Comparison of ENCODE assay signal across 8 cellular contexts in the genomic region with DNA sequence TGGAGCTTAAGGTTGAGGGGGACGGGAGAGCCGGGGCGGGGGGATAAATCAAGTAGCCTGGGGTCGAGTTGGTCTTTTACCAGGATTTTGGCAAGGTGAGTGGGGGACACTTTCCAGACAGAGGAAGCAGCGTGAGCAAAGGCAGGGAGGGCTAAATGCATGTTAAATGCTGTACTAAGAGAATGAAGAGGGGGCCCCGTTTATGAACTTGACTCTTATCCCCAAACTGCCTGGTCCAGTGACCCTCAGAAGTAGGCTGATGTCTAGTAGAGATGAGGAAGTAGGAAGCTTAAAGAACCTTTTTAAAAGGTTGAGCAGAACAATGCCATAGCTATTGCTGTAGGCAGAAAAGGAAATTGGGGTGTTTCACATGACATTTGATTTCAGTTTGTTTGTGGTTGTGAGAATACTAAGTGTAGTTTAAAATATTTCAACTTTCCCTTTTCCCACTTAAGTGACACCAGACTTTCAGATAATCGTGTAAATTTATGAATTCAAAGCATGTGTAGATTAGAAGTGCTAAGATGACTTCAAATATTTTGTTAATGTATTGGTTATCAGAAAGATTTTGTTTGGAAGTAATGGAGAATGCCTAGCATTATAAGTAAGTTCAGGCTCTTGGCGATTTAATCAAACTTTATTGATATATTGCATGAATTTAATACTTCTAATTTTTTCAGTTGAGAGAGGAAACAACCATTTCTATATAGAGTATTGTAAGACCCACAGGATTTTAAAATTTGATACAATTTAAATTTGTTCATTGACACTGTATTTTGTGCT. TPM values are rescaled to one million over a fixed set of nuclear protein-coding genes. Genes with fewer than 3 reads are reported as not detected.
DNase-seq lines count a peak whose midpoint lies in the region; ATAC-seq and TF ChIP-seq lines count a peak whose summit lies in the region.

No MANE protein-coding gene starts in this region.

- WGBS in stomach, 5 donors: 4 to 20% (median 6%) methylated on average over 8 of the region's 8 CpGs

- CTCF ChIA-PET in GM10248 (lab: Yijun Ruan, JAX): interaction anchor here (1.0 to 2.6 kb wide), 6 partner anchors 9 to 176 kb away, joined by 3 to 13 read pairs (median 4); no protein-coding TSS in a partner anchor

- no peaks in the 10 kb centered on the region for H3K9me3 ChIP-seq in ascending aorta
- H3K9me3 ChIP-seq in stomach: no peaks in the 10 kb centered on the region

- H3K4me1 ChIP-seq in ascending aorta (peaks cover 0 to 6% of the 10 kb centered on the region in 2 donors), stomach (peaks cover 6 to 53% (median 27%) of the 10 kb centered on the region in 4 donors)

- TF ChIP-seq CTCF in GM10248 (IDR thresholded peaks at IDR 0.05; ENCODE audit: control extremely low read depth, extremely low read depth, low read depth, missing control alignments) (no peak), ascending aorta (IDR thresholded peaks at IDR 0.05) (no peak), stomach (IDR thresholded peaks at IDR 0.05) (no peak)

- TF ChIP-seq POLR2A in stomach (IDR thresholded peaks at IDR 0.05): no peak

- ATAC-seq in GM21576 (IDR thresholded peaks at IDR 0.05; ENCODE audit: unreplicated experiment) (peak; percentile 37), left colon (peak; percentile 5), GM21360 (IDR thresholded peaks at IDR 0.05; ENCODE audit: unreplicated experiment) (no peak), GM18511 (IDR thresholded peaks at IDR 0.05; ENCODE audit: unreplicated experiment) (no peak)

- H3K27me3 ChIP-seq in ascending aorta (no peaks in the 10 kb centered on the region), stomach (no peaks in the 10 kb centered on the region)

- H3K27ac ChIP-seq in ascending aorta (peak overlapping the region; percentile 91 to 95), stomach (peak overlapping the region; percentile 89 to 100 (median 99))

- POLR2A ChIA-PET in GM10248 (lab: Yijun Ruan, JAX): interaction anchor here (0.9 to 1.8 kb wide), 2 partner anchors 44 to 51 kb away, joined by 3 to 9 read pairs; no protein-coding TSS in a partner anchor

- DNase-seq in GM10248 (ENCODE audit: extremely low spot score) (peak; percentile 28), NCI-H69 (lab: John Stamatoyannopoulos, UW) (peak; percentile 18), ascending aorta (ENCODE audit: low spot score in 2 of 2) (no peak), left colon (peak in 1 of 2 donors; percentile 37), stomach (no peak)

- no peak for TF ChIP-seq EP300 in stomach (IDR thresholded peaks at IDR 0.05)

- H3K4me3 ChIP-seq in ascending aorta: peak overlapping the region; percentile 85 to 93
- H3K4me3 ChIP-seq in stomach: peak overlapping the region; percentile 67 to 92 (median 70)

- intact Hi-C loops in ascending aorta (cut with DNase I): loop anchor here (5.0 to 10.0 kb wide), 5 partner anchors 184 to 1819 kb away; partner anchors contain the start of genes SANBR and USP34
- intact Hi-C loops in left colon (cut with DNase I, micrococcal nuclease): no loop called here
- intact Hi-C loops in stomach (cut with DNase I; ENCODE audit: low total_unique reads): no loop called here

- no peaks in the 10 kb centered on the region for H3K36me3 ChIP-seq in ascending aorta
- no peaks in the 10 kb centered on the region for H3K36me3 ChIP-seq in stomach

RNA-seq across cellular contexts. Expression of gene REL, which starts 1.8 kb away (rescaled TPM):
- total RNA-seq in ascending aorta (5.3 TPM), left colon (10 to 100 TPM; 16.2 to 19.9 TPM), stomach (10 to 100 TPM in 2 of 5 donors, 1 to 10 TPM in 3; 2.9 to 74.1 (median 8.7) TPM)
- 1 to 10 TPM in 2 of 3 donors, under 1 TPM in 1; 0.60 to 2.0 (median 1.9) TPM for polyA plus RNA-seq in stomach

Comparison
In these comparisons a context has a peak if more than half of its experiments do, and no peak if none do; other contexts are left out.
1. DNase-seq: peak in GM10248 (single experiment) and NCI-H69 (single experiment); none in ascending aorta (0 of 2) and stomach (single experiment).
2. ATAC-seq: peak in GM21576 (single experiment) and left colon (single experiment); none in GM21360 (single experiment) and GM18511 (single experiment).